8 cellular contexts compared by ENCODE assay signal in the genomic region with DNA sequence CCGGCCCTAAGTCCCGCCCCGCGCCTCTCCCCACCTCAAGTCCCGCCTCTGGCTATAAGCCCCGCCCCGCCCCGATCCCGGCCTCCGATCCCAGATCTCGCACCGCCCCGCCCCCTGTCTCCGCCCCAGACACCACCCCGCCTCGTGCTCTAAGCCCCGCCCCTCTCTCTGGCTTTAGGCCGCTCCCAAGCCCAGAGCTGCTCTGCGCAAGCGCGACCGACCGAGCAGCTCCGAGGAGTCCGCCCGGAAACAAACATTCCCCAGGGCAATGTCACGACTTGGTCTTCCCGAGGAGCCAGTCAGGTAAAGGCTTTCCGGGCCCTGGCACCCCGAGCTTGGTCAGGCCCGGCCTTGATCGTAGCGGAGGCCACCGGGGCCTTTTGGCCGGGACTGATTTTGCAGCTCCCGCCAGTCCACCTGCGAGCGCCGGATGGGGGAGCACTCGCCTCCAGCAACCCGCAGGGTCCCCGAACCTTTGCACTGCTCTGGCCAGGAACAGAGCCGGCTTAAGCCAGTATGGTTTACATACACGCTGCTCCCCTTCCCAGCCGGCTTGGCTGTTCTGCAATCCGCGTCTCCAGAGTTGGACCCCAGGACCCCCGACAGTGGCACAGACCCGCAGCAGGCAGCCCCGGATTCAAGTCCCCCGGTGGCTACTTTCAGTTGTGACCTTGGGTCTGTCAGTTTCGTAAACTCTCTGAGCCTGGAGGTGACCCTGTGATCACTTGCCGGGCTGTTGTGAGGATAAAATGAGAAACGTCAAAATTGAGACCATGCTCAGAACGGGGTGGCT. TPM values are rescaled to one million over a fixed set of nuclear protein-coding genes. Genes with fewer than 3 reads are reported as not detected.
DNase-seq lines count a peak whose midpoint lies in the region; ATAC-seq and TF ChIP-seq lines count a peak whose summit lies in the region.

A gene (plus strand): TSS at position 200 of the 793 bp plus-strand sequence. CDS start 69 bp downstream, at position 269.

- H3K4me3 Mint-ChIP-seq in WTC11 = peak within 1 kb of the TSS; percentile 78

- no peaks in the 10 kb centered on the region for H3K27me3 Mint-ChIP-seq in WTC11 (ENCODE audit: low read depth)

- H3K36me3 ChIP-seq in spleen = peaks cover 0 to 20% (median 0%) of the 10 kb centered on the region in 6 donors

- POLR2A ChIA-PET in WTC11 (lab: Charles Lee) = interaction anchor here (0.6 to 1.4 kb wide), 3 partner anchors 22 to 66 kb away, joined by 3 to 4 read pairs (median 4); no protein-coding TSS in a partner anchor

- DNase-seq in AG08395 (ENCODE audit: low spot score) (peak; percentile 100), NCI-H2171 (lab: John Stamatoyannopoulos, UW) (peak; percentile 92), WTC11 (ENCODE audit: low spot score) (peak; percentile 99), cardiac fibroblast (ENCODE audit: low read depth in 2 of 2) (peak; percentile 97 to 98), inferior parietal cortex (ENCODE audit: extremely low spot score) (peak; percentile 85), spleen (peak; percentile 99)

- peak within 1 kb of the TSS; percentile 74 for H3K4me3 ChIP-seq in cardiac fibroblast (replicated peaks in 1 of 2; ENCODE audit: low read depth in 2 of 2, low read length in 2 of 2)
- H3K4me3 ChIP-seq in spleen = peak within 1 kb of the TSS; percentile 75 to 97 (median 86)

- H3K27ac Mint-ChIP-seq in WTC11 = peak within 1 kb of the TSS; percentile 98

- H3K9me3 Mint-ChIP-seq in WTC11 = peaks cover 7% of the 10 kb centered on the region

- CTCF ChIA-PET in WTC11 (lab: Charles Lee) = interaction anchor here (0.6 to 1.8 kb wide), 9 partner anchors 13 to 377 kb away, joined by 3 to 11 read pairs (median 5); a partner anchor contains a TSS

- peaks cover 0 to 4% (median 0%) of the 10 kb centered on the region in 8 donors for H3K9me3 ChIP-seq in spleen

- TF ChIP-seq CTCF in WTC11 (IDR thresholded peaks at IDR 0.05) (no peak), cardiac fibroblast (IDR thresholded peaks at IDR 0.05; ENCODE audit: low read depth, low read length) (no peak), spleen (IDR thresholded peaks at IDR 0.05 in 8 of 11, conservative IDR thresholded peaks at IDR 0.05 in 3 of 11) (peak in 2 of 11 experiments; percentile 4 to 13)

- 0 to 1% (median 0%) methylated on average over 44 to 55 of the region's 55 CpGs for WGBS in spleen, 5 donors

- peak; percentile 87 for ATAC-seq in GM18868 (IDR thresholded peaks at IDR 0.05; ENCODE audit: unreplicated experiment)
- ATAC-seq in HG03103 (IDR thresholded peaks at IDR 0.05; ENCODE audit: low read depth, unreplicated experiment) = peak; percentile 85
- peak; percentile 94 for ATAC-seq in WTC11

- peaks cover 0 to 22% (median 11%) of the 10 kb centered on the region in 6 donors for H3K4me1 ChIP-seq in spleen

- H3K27me3 ChIP-seq in spleen (replicated peaks in 1 of 7) = no peaks in the 10 kb centered on the region

- H3K36me3 Mint-ChIP-seq in WTC11 = peaks cover 14% of the 10 kb centered on the region

- intact Hi-C loops in spleen (cut with DNase I; ENCODE audit: low total_unique reads) = no loop called here

- peak within 1 kb of the TSS; percentile 78 to 91 (median 88) for H3K27ac ChIP-seq in spleen

- peaks cover 17% of the 10 kb centered on the region for H3K4me1 Mint-ChIP-seq in WTC11

- TF ChIP-seq POLR2A in spleen (IDR thresholded peaks at IDR 0.05) = peak in 1 of 3 donors; percentile 32

TF ChIP-seq in WTC11, 78 proteins besides CTCF, POLR2A, EP300 and RAD21:
- TF ChIP-seq GABPB1 (CRISPR knock-in tag; IDR thresholded peaks at IDR 0.05) (peak; percentile 62; the same call in 1 of the 2 replicates), CREB1 (CRISPR knock-in tag; IDR thresholded peaks at IDR 0.05) (0 out of 2 replicates have a peak, but pooled peaks have one; percentile 45), GTF2I (CRISPR knock-in tag; conservative IDR thresholded peaks at IDR 0.05) (peak; percentile 77), ZNF263 (CRISPR knock-in tag; IDR thresholded peaks at IDR 0.05; ENCODE audit: low read depth) (no peak; the same call in 1 of the 2 replicates), RELA (CRISPR knock-in tag; IDR thresholded peaks at IDR 0.05; ENCODE audit: borderline replicate concordance) (no peak), FOXK1 (CRISPR knock-in tag; IDR thresholded peaks at IDR 0.05) (peak; percentile 56; the same call in 1 of the 2 replicates), ZNF121 (CRISPR knock-in tag; IDR thresholded peaks at IDR 0.05) (peak; percentile 51; the same call in 1 of the 2 replicates), ZNF671 (CRISPR knock-in tag; IDR thresholded peaks at IDR 0.05) (no peak), ESRRA (CRISPR knock-in tag; IDR thresholded peaks at IDR 0.05; ENCODE audit: borderline replicate concordance) (0 out of 2 replicates have a peak, but pooled peaks have one; percentile 34), ZNF416 (CRISPR knock-in tag; IDR thresholded peaks at IDR 0.05) (no peak), IRF2 (CRISPR knock-in tag; IDR thresholded peaks at IDR 0.05; ENCODE audit: borderline replicate concordance, low read depth) (no peak), ZNF138 (CRISPR knock-in tag; conservative IDR thresholded peaks at IDR 0.05) (no peak), FOXP1 (CRISPR knock-in tag; IDR thresholded peaks at IDR 0.05; ENCODE audit: borderline replicate concordance) (0 out of 2 replicates have a peak, but pooled peaks have one; percentile 27), FOXJ3 (CRISPR knock-in tag; IDR thresholded peaks at IDR 0.05; ENCODE audit: borderline replicate concordance) (no peak)
- TF ChIP-seq, protein P1, sequence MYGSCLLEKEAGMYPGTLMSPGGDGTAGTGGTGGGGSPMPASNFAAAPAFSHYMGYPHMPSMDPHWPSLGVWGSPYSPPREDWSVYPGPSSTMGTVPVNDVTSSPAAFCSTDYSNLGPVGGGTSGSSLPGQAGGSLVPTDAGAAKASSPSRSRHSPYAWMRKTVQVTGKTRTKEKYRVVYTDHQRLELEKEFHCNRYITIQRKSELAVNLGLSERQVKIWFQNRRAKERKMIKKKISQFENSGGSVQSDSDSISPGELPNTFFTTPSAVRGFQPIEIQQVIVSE (CRISPR knock-in tag; IDR thresholded peaks at IDR 0.05; ENCODE audit: borderline replicate concordance) = no peak
- TF ChIP-seq, protein P2, sequence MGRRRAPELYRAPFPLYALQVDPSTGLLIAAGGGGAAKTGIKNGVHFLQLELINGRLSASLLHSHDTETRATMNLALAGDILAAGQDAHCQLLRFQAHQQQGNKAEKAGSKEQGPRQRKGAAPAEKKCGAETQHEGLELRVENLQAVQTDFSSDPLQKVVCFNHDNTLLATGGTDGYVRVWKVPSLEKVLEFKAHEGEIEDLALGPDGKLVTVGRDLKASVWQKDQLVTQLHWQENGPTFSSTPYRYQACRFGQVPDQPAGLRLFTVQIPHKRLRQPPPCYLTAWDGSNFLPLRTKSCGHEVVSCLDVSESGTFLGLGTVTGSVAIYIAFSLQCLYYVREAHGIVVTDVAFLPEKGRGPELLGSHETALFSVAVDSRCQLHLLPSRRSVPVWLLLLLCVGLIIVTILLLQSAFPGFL (CRISPR knock-in tag; IDR thresholded peaks at IDR 0.05; ENCODE audit: borderline replicate concordance) = 0 out of 2 replicates have a peak, but pooled peaks have one; percentile 51
- TF ChIP-seq, protein P3, sequence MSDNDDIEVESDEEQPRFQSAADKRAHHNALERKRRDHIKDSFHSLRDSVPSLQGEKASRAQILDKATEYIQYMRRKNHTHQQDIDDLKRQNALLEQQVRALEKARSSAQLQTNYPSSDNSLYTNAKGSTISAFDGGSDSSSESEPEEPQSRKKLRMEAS (CRISPR knock-in tag; IDR thresholded peaks at IDR 0.05) = peak; percentile 48
- TF ChIP-seq, protein P4, sequence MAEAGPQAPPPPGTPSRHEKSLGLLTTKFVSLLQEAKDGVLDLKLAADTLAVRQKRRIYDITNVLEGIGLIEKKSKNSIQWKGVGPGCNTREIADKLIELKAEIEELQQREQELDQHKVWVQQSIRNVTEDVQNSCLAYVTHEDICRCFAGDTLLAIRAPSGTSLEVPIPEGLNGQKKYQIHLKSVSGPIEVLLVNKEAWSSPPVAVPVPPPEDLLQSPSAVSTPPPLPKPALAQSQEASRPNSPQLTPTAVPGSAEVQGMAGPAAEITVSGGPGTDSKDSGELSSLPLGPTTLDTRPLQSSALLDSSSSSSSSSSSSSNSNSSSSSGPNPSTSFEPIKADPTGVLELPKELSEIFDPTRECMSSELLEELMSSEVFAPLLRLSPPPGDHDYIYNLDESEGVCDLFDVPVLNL (CRISPR knock-in tag; IDR thresholded peaks at IDR 0.05; ENCODE audit: borderline replicate concordance, low read depth) = no peak
- TF ChIP-seq, protein P5, sequence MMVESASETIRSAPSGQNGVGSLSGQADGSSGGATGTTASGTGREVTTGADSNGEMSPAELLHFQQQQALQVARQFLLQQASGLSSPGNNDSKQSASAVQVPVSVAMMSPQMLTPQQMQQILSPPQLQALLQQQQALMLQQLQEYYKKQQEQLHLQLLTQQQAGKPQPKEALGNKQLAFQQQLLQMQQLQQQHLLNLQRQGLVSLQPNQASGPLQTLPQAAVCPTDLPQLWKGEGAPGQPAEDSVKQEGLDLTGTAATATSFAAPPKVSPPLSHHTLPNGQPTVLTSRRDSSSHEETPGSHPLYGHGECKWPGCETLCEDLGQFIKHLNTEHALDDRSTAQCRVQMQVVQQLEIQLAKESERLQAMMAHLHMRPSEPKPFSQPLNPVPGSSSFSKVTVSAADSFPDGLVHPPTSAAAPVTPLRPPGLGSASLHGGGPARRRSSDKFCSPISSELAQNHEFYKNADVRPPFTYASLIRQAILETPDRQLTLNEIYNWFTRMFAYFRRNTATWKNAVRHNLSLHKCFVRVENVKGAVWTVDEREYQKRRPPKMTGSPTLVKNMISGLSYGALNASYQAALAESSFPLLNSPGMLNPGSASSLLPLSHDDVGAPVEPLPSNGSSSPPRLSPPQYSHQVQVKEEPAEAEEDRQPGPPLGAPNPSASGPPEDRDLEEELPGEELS (CRISPR knock-in tag; IDR thresholded peaks at IDR 0.05) = no peak

RNA-seq across cellular contexts. Expression of the gene that starts here (rescaled TPM):
- 7.5 to 11.3 TPM (median 10.7 TPM) in 3 replicates for total RNA-seq in WTC11 (2021)
- total RNA-seq in spleen = 10 to 100 TPM in 3 of 7 donors, 1 to 10 TPM in 4; 5.2 to 12.0 (median 8.6) TPM
- polyA plus RNA-seq in spleen = 10 to 100 TPM in 2 of 3 donors, 1 to 10 TPM in 1; 6.6 to 14.0 (median 10.8) TPM

Comparison
In these comparisons a context has a peak if more than half of its experiments do, and no peak if none do; other contexts are left out.
1. Peak in every context shown above with its lines: DNase-seq, ATAC-seq, H3K4me3 ChIP-seq and H3K27ac ChIP-seq.